Comparison of ENCODE assay signal across 33 cellular contexts in the genomic region with DNA sequence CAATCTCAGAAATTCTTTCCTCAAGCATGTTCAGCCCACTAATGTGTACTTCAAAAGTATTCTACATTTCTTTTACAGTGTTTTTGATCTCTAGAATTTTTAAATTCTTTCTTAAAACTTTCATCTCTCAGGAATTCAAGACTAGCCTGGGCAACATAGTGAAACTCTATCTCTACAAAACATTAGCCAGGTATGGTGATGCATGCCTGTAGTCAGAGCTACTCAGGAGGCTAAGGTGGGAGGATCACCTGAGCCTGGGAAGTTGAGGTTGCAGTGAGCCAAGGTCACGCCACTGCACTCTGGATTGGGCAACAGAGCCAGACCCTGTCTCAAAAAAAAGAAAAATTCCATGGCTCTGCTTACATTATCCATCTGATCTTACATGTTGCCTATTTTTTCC. TPM values are rescaled to one million over a fixed set of nuclear protein-coding genes. Genes with fewer than 3 reads are reported as not detected.
"Had no signal": no experiment of that assay in that cellular context is flagged by ENCODE, and none has a peak within 500 bp of the region (broad histone marks: within the 10 kb centered on the region; RNA-seq: fewer than 3 reads in every experiment).

No MANE protein-coding gene starts in this region.

- H3K9me3 ChIP-seq: adrenal gland, body of pancreas had no signal

- ATAC-seq: activated CD8-positive, alpha-beta T cell treated with anti-CD3 and anti-CD28 coated beads for 36 hours; activated naive CD4-positive, alpha-beta T cell treated with anti-CD3 and anti-CD28 coated beads, Interleukin-2, amount 50 U/mL, for 72 hours; activated T-cell treated with anti-CD3 and anti-CD28 coated beads, Interleukin-2, amount 50 U/mL, for 4 hours; activated T-cell treated with anti-CD3 and anti-CD28 coated beads, Interleukin-2, amount 50 U/mL, for 72 hours; activated T-helper 17 cell treated with anti-CD3 and anti-CD28 coated beads, Interleukin-2, amount 50 U/mL, for 72 hours; body of pancreas; T-cell had no signal

- H3K4me3 ChIP-seq: adrenal gland, body of pancreas had no signal

- H3K36me3 ChIP-seq: adrenal gland, brain microvascular endothelial cell had no signal

- DNase-seq: activated B cell treated with CpG ODN at 0.5 μM for 24 hours; activated CD4-positive, alpha-beta memory T cell treated with anti-CD3 and anti-CD28 coated beads for 36 hours; activated CD4-positive, alpha-beta T cell treated with anti-CD3 and anti-CD28 coated beads for 4 hours; activated CD4-positive, alpha-beta T cell treated with anti-CD3 and anti-CD28 coated beads, Interleukin-2, amount 10 ng/mL, durations not matched to agents 24 days and 14 days; activated CD4-positive, alpha-beta T cell treated with anti-CD3 and anti-CD28 coated beads, Interleukin-2, amount 50 U/mL, for 1 hour; activated CD4-positive, alpha-beta T cell treated with anti-CD3 and anti-CD28 coated beads, Interleukin-2, amount 50 U/mL, for 4 hours; activated CD4-positive, CD25-positive, alpha-beta regulatory T cell treated with anti-CD3 and anti-CD28 coated beads, Interleukin-2, amount 50 U/mL, for 72 hours; activated CD8-positive, alpha-beta memory T cell treated with anti-CD3 and anti-CD28 coated beads, Interleukin-2, amount 50 U/mL, for 4 hours; activated CD8-positive, alpha-beta T cell treated with anti-CD3 and anti-CD28 coated beads for 36 hours; activated effector memory CD4-positive, alpha-beta T cell treated with anti-CD3 and anti-CD28 coated beads, Interleukin-2, amount 50 U/mL, for 16 hours; activated gamma-delta T cell treated with Interleukin-2 at 50 U/mL for 16 hours; activated naive CD4-positive, alpha-beta T cell; activated naive CD4-positive, alpha-beta T cell treated with anti-CD3 and anti-CD28 coated beads for 36 hours; activated naive CD4-positive, alpha-beta T cell treated with anti-CD3 and anti-CD28 coated beads, Interleukin-2, amount 50 U/mL, for 16 hours; activated naive CD8-positive, alpha-beta T cell treated with anti-CD3 and anti-CD28 coated beads for 36 hours; activated T-cell treated with anti-CD3 and anti-CD28 coated beads for 4 hours; activated T-cell treated with anti-CD3 and anti-CD28 coated beads, Interleukin-2, amount 50 U/mL, for 1 hour; activated T-cell treated with anti-CD3 and anti-CD28 coated beads, Interleukin-2, amount 50 U/mL, for 4 hours; activated T-cell treated with anti-CD3 and anti-CD28 coated beads, Interleukin-2, amount 50 U/mL, for 72 hours; adrenal gland; amniotic stem cell; aorta; body of pancreas; brain microvascular endothelial cell; central memory CD4-positive, alpha-beta T cell; T-cell; T-helper 2 cell; T-helper 9 cell had no signal

- H3K27me3 ChIP-seq: adrenal gland, body of pancreas, brain microvascular endothelial cell had no signal

- H3K27ac ChIP-seq: adrenal gland, body of pancreas, brain microvascular endothelial cell, VCaP had no signal

RNA-seq across cellular contexts. Expression of gene EGFR, which starts 5.0 kb away (rescaled TPM):
- total RNA-seq: activated B cell treated with CpG ODN at 0.5 μM for 24 hours; activated CD4-positive, alpha-beta memory T cell treated with anti-CD3 and anti-CD28 coated beads for 36 hours; activated CD4-positive, alpha-beta T cell treated with anti-CD3 and anti-CD28 coated beads, Interleukin-2, amount 10 ng/mL, durations not matched to agents 24 days and 14 days; activated CD8-positive, alpha-beta memory T cell treated with anti-CD3 and anti-CD28 coated beads for 36 hours; activated CD8-positive, alpha-beta T cell treated with anti-CD3 and anti-CD28 coated beads for 36 hours; activated naive CD4-positive, alpha-beta T cell treated with anti-CD3 and anti-CD28 coated beads for 36 hours; activated naive CD4-positive, alpha-beta T cell treated with anti-CD3 and anti-CD28 coated beads, Interleukin-2, amount 50 U/mL, for 72 hours; activated naive CD8-positive, alpha-beta T cell treated with anti-CD3 and anti-CD28 coated beads for 36 hours; T-helper 1 cell treated with Interleukin-12 subunit alpha and Interleukin-12 subunit beta and Interleukin-4 antibody, amounts not matched to agents 30 ng/mL and 1 ng/mL, for 36 hours had no signal
